ENCODE assay signal across 23 cellular contexts in genomic region chr2:161965994-161966393, GRCh38.
DNase-seq lines count a peak whose midpoint lies in the region; ATAC-seq, FAIRE-seq and TF ChIP-seq lines count a peak whose summit lies in the region.
"Had no signal": no experiment of that assay in that cellular context is flagged by ENCODE, and none has a peak within 500 bp of the region (broad histone marks: within the 10 kb centered on the region; RNA-seq: fewer than 3 reads in every experiment).

No MANE protein-coding gene starts in this region.

- ATAC-seq in activated CD4-positive, alpha-beta T cell treated with anti-CD3 and anti-CD28 coated beads for 36 hours: peak; percentile 68
- ATAC-seq in activated CD8-positive, alpha-beta T cell treated with anti-CD3 and anti-CD28 coated beads for 36 hours: peak; percentile 81
- ATAC-seq in mucosa of descending colon: no peak
- ATAC-seq in GM21381 (IDR thresholded peaks at IDR 0.05; ENCODE audit: unreplicated experiment): no peak
- ATAC-seq: heart left ventricle; K562; naive thymus-derived CD8-positive, alpha-beta T cell; psoas muscle; stimulated activated naive B cell treated with anti-CD40 and anti-IgM and Interleukin-4, amounts not matched to agents 10 μg/mL and 1 μg/mL and 100 μg/mL, for 72 hours; upper lobe of right lung had no signal

- no peak overlapping the region for H3K9ac ChIP-seq in keratinocyte (ENCODE audit: control insufficient read depth, extremely low read depth, insufficient read depth, low read length)
- H3K9ac ChIP-seq: GM23248 had no signal

- H2AFZ ChIP-seq in keratinocyte (ENCODE audit: control insufficient read depth, low read length): no peak overlapping the region
- H2AFZ ChIP-seq: GM23248 had no signal

- H3K9me3 ChIP-seq in keratinocyte (ENCODE audit: control insufficient read depth, low read depth, low read length): no peaks in the 10 kb centered on the region
- no peaks in the 10 kb centered on the region for H3K9me3 ChIP-seq in mucosa of descending colon
- H3K9me3 ChIP-seq: adrenal gland, esophagus muscularis mucosa, heart left ventricle, psoas muscle, upper lobe of right lung had no signal

- no peak overlapping the region for H3K27ac ChIP-seq in keratinocyte (ENCODE audit: control insufficient read depth, insufficient read depth, low read length)
- H3K27ac ChIP-seq: adrenal gland, esophagus muscularis mucosa, GM23248, heart left ventricle, psoas muscle, upper lobe of right lung had no signal

- DNase-seq in activated CD4-positive, alpha-beta T cell treated with anti-CD3 and anti-CD28 coated beads for 36 hours: no peak
- no peak for DNase-seq in activated CD4-positive, alpha-beta T cell treated with anti-CD3 and anti-CD28 coated beads, Interleukin-2, amount 50 U/mL, for 1 hour
- DNase-seq in KG1 (lab: John Stamatoyannopoulos, UW): peak; percentile 4
- no peak for DNase-seq in activated CD8-positive, alpha-beta T cell treated with anti-CD3 and anti-CD28 coated beads for 36 hours
- peak; percentile 15 for DNase-seq in keratinocyte (ENCODE audit: low read depth, low spot score)
- DNase-seq in hypothalamus (lab: John Stamatoyannopoulos, UW): no peak
- DNase-seq in mucosa of descending colon: no peak
- DNase-seq: adrenal gland; C1 segment of cervical spinal cord; central memory CD4-positive, alpha-beta T cell; DMS 273 treated with DMSO at 0.1 percent for 48 hours; GM23248; heart left ventricle; islet precursor cell; naive thymus-derived CD8-positive, alpha-beta T cell; psoas muscle; stimulated activated CD4-positive, alpha-beta T cell treated with anti-CD3 and anti-CD28 coated beads, Interleukin-12 subunit alpha, Interleukin-12 subunit beta, amount 100 ng/mL, for 4 hours; stimulated activated naive B cell treated with anti-CD40 and anti-IgM and Interleukin-4, amounts not matched to agents 10 μg/mL and 1 μg/mL and 100 μg/mL, for 72 hours; upper lobe of right lung had no signal

- H3K4me2 ChIP-seq in keratinocyte (ENCODE audit: control insufficient read depth, extremely low read depth, insufficient read depth, low read depth, low read length): no peak overlapping the region

- dilution Hi-C loops in keratinocyte (cut with MboI; ENCODE audit: extremely low pct_ligation_motif_present, low sequenced_read_pairs): no loop called here

- peaks cover 2% of the 10 kb centered on the region for H3K9me3 Mint-ChIP-seq in activated CD4-positive, alpha-beta T cell treated with anti-CD3 and anti-CD28 coated beads for 36 hours (ENCODE audit: low read depth)
- peaks cover 13% of the 10 kb centered on the region for H3K9me3 Mint-ChIP-seq in activated CD8-positive, alpha-beta T cell treated with anti-CD3 and anti-CD28 coated beads for 36 hours
- H3K9me3 Mint-ChIP-seq: naive thymus-derived CD8-positive, alpha-beta T cell; stimulated activated naive B cell treated with anti-CD40 and anti-IgM and Interleukin-4, amounts not matched to agents 10 μg/mL and 1 μg/mL and 100 μg/mL, for 72 hours had no signal

- H3K4me1 ChIP-seq in keratinocyte (ENCODE audit: control insufficient read depth, extremely low read depth, insufficient read depth, low read length) (no peaks in the 10 kb centered on the region), mucosa of descending colon (ENCODE audit: low read depth) (no peaks in the 10 kb centered on the region)
- H3K4me1 ChIP-seq: adrenal gland, esophagus muscularis mucosa, heart left ventricle, psoas muscle, upper lobe of right lung had no signal

- no peak overlapping the region for H3K27ac Mint-ChIP-seq in activated CD4-positive, alpha-beta T cell treated with anti-CD3 and anti-CD28 coated beads for 36 hours
- no peak overlapping the region for H3K27ac Mint-ChIP-seq in activated CD8-positive, alpha-beta T cell treated with anti-CD3 and anti-CD28 coated beads for 36 hours
- H3K27ac Mint-ChIP-seq: naive thymus-derived CD8-positive, alpha-beta T cell; stimulated activated naive B cell treated with anti-CD40 and anti-IgM and Interleukin-4, amounts not matched to agents 10 μg/mL and 1 μg/mL and 100 μg/mL, for 72 hours had no signal

- CTCF ChIA-PET in activated CD4-positive, alpha-beta T cell treated with anti-CD3 and anti-CD28 coated beads for 36 hours (lab: Charles Lee): no interaction called here
- CTCF ChIA-PET in activated CD8-positive, alpha-beta T cell treated with anti-CD3 and anti-CD28 coated beads for 36 hours (lab: Charles Lee): interaction anchor here (1.3 kb wide), 1 partner anchor 27 kb away, joined by 3 read pairs; no protein-coding TSS in a partner anchor

- TF ChIP-seq CTCF in activated CD8-positive, alpha-beta T cell treated with anti-CD3 and anti-CD28 coated beads for 36 hours (IDR thresholded peaks at IDR 0.05): no peak
- TF ChIP-seq CTCF in keratinocyte (optimal IDR thresholded peaks at IDR 0.05 in 1 of 3, IDR thresholded peaks at IDR 0.05 in 1 of 3, conservative IDR thresholded peaks at IDR 0.05 in 1 of 3; ENCODE audit: extremely low read depth in 1 of 3, insufficient read depth in 2 of 3, low read length in 3 of 3) (no peak), mucosa of descending colon (IDR thresholded peaks at IDR 0.05) (no peak)

- no peaks in the 10 kb centered on the region for H3K79me2 ChIP-seq in keratinocyte (ENCODE audit: control insufficient read depth, insufficient read depth, low read length)

- no peaks in the 10 kb centered on the region for H3K27me3 ChIP-seq in keratinocyte (ENCODE audit: control insufficient read depth, extremely low read depth, insufficient read depth, low read length)
- H3K27me3 ChIP-seq: adrenal gland, esophagus muscularis mucosa, heart left ventricle, upper lobe of right lung had no signal

- no peak for FAIRE-seq in keratinocyte (lab: Jason Lieb, UNC)
- FAIRE-seq: A204.1, K562 had no signal

- POLR2A ChIA-PET in activated CD4-positive, alpha-beta T cell treated with anti-CD3 and anti-CD28 coated beads for 36 hours (lab: Charles Lee): no interaction called here
- POLR2A ChIA-PET in activated CD8-positive, alpha-beta T cell treated with anti-CD3 and anti-CD28 coated beads for 36 hours (lab: Charles Lee): interaction anchor here (1.7 kb wide), 1 partner anchor 27 kb away, joined by 7 read pairs; no protein-coding TSS in a partner anchor

- no peaks in the 10 kb centered on the region for H3K36me3 Mint-ChIP-seq in activated CD4-positive, alpha-beta T cell treated with anti-CD3 and anti-CD28 coated beads for 36 hours (ENCODE audit: low read depth)
- H3K36me3 Mint-ChIP-seq in activated CD8-positive, alpha-beta T cell treated with anti-CD3 and anti-CD28 coated beads for 36 hours (ENCODE audit: low read depth): peaks cover 11% of the 10 kb centered on the region
- H3K36me3 Mint-ChIP-seq: naive thymus-derived CD8-positive, alpha-beta T cell; stimulated activated naive B cell treated with anti-CD40 and anti-IgM and Interleukin-4, amounts not matched to agents 10 μg/mL and 1 μg/mL and 100 μg/mL, for 72 hours had no signal

- H4K20me1 ChIP-seq in keratinocyte (ENCODE audit: control insufficient read depth, extremely low read depth, insufficient read depth, low read length): no peaks in the 10 kb centered on the region

- intact Hi-C loops in activated CD4-positive, alpha-beta T cell treated with anti-CD3 and anti-CD28 coated beads for 36 hours (cut with DNase I, micrococcal nuclease): loop anchor here (1.0 to 5.0 kb wide), 5 partner anchors 27 to 799 kb away; no protein-coding TSS in a partner anchor
- intact Hi-C loops in activated CD8-positive, alpha-beta T cell treated with anti-CD3 and anti-CD28 coated beads for 36 hours (cut with micrococcal nuclease): loop anchor here (2.0 kb wide), 2 partner anchors 13 to 27 kb away; no protein-coding TSS in a partner anchor
- intact Hi-C loops in mucosa of descending colon (cut with DNase I, micrococcal nuclease): no loop called here

- no peaks in the 10 kb centered on the region for H3K9me1 ChIP-seq in keratinocyte (ENCODE audit: control insufficient read depth, extremely low read depth, insufficient read depth, low read length)

- no peak overlapping the region for H3K4me3 Mint-ChIP-seq in activated CD4-positive, alpha-beta T cell treated with anti-CD3 and anti-CD28 coated beads for 36 hours
- no peak overlapping the region for H3K4me3 Mint-ChIP-seq in activated CD8-positive, alpha-beta T cell treated with anti-CD3 and anti-CD28 coated beads for 36 hours
- H3K4me3 Mint-ChIP-seq: naive thymus-derived CD8-positive, alpha-beta T cell; stimulated activated naive B cell treated with anti-CD40 and anti-IgM and Interleukin-4, amounts not matched to agents 10 μg/mL and 1 μg/mL and 100 μg/mL, for 72 hours had no signal

- H3K4me3 ChIP-seq in keratinocyte (ENCODE audit: control insufficient read depth in 2 of 3, extremely low read depth in 1 of 3, insufficient read depth in 2 of 3, low read depth in 1 of 3, low read length in 3 of 3) (no peak overlapping the region), mucosa of descending colon (no peak overlapping the region)
- H3K4me3 ChIP-seq: adrenal gland, esophagus muscularis mucosa, GM23248, heart left ventricle, K562, psoas muscle, upper lobe of right lung had no signal

- no peaks in the 10 kb centered on the region for H3K36me3 ChIP-seq in keratinocyte (ENCODE audit: control insufficient read depth in 2 of 2, extremely low read depth in 1 of 2, insufficient read depth in 2 of 2, low read length in 2 of 2)
- H3K36me3 ChIP-seq in mucosa of descending colon (ENCODE audit: low read depth): no peaks in the 10 kb centered on the region
- H3K36me3 ChIP-seq: adrenal gland, esophagus muscularis mucosa, heart left ventricle, upper lobe of right lung had no signal

- H3K27me3 Mint-ChIP-seq in activated CD4-positive, alpha-beta T cell treated with anti-CD3 and anti-CD28 coated beads for 36 hours: peaks cover 3% of the 10 kb centered on the region
- no peaks in the 10 kb centered on the region for H3K27me3 Mint-ChIP-seq in activated CD8-positive, alpha-beta T cell treated with anti-CD3 and anti-CD28 coated beads for 36 hours
- H3K27me3 Mint-ChIP-seq: naive thymus-derived CD8-positive, alpha-beta T cell; stimulated activated naive B cell treated with anti-CD40 and anti-IgM and Interleukin-4, amounts not matched to agents 10 μg/mL and 1 μg/mL and 100 μg/mL, for 72 hours had no signal

- H3K4me1 Mint-ChIP-seq in activated CD4-positive, alpha-beta T cell treated with anti-CD3 and anti-CD28 coated beads for 36 hours: peaks cover 26% of the 10 kb centered on the region
- peaks cover 41% of the 10 kb centered on the region for H3K4me1 Mint-ChIP-seq in activated CD8-positive, alpha-beta T cell treated with anti-CD3 and anti-CD28 coated beads for 36 hours (ENCODE audit: low read depth)
- H3K4me1 Mint-ChIP-seq: naive thymus-derived CD8-positive, alpha-beta T cell; stimulated activated naive B cell treated with anti-CD40 and anti-IgM and Interleukin-4, amounts not matched to agents 10 μg/mL and 1 μg/mL and 100 μg/mL, for 72 hours had no signal

Comparison
In these comparisons a context has a peak if more than half of its experiments do, and no peak if none do; other contexts are left out.
1. ATAC-seq: peak in activated CD4-positive, alpha-beta T cell treated with anti-CD3 and anti-CD28 coated beads for 36 hours (single experiment) and activated CD8-positive, alpha-beta T cell treated with anti-CD3 and anti-CD28 coated beads for 36 hours (single experiment); none in mucosa of descending colon (single experiment) and GM21381 (single experiment).
2. DNase-seq: peak in KG1 (single experiment) and keratinocyte (single experiment); none in activated CD4-positive, alpha-beta T cell treated with anti-CD3 and anti-CD28 coated beads for 36 hours (single experiment), activated CD4-positive, alpha-beta T cell treated with anti-CD3 and anti-CD28 coated beads, Interleukin-2, amount 50 U/mL, for 1 hour (single experiment), activated CD8-positive, alpha-beta T cell treated with anti-CD3 and anti-CD28 coated beads for 36 hours (single experiment), hypothalamus (0 of 51) and mucosa of descending colon (0 of 3).
3. intact Hi-C loops: an anchor here in activated CD4-positive, alpha-beta T cell treated with anti-CD3 and anti-CD28 coated beads for 36 hours (1.0 to 5.0 kb wide) and activated CD8-positive, alpha-beta T cell treated with anti-CD3 and anti-CD28 coated beads for 36 hours (2.0 kb wide); none called in mucosa of descending colon.